Comparison of ENCODE assay signal across 1 cellular context in the genomic region with DNA sequence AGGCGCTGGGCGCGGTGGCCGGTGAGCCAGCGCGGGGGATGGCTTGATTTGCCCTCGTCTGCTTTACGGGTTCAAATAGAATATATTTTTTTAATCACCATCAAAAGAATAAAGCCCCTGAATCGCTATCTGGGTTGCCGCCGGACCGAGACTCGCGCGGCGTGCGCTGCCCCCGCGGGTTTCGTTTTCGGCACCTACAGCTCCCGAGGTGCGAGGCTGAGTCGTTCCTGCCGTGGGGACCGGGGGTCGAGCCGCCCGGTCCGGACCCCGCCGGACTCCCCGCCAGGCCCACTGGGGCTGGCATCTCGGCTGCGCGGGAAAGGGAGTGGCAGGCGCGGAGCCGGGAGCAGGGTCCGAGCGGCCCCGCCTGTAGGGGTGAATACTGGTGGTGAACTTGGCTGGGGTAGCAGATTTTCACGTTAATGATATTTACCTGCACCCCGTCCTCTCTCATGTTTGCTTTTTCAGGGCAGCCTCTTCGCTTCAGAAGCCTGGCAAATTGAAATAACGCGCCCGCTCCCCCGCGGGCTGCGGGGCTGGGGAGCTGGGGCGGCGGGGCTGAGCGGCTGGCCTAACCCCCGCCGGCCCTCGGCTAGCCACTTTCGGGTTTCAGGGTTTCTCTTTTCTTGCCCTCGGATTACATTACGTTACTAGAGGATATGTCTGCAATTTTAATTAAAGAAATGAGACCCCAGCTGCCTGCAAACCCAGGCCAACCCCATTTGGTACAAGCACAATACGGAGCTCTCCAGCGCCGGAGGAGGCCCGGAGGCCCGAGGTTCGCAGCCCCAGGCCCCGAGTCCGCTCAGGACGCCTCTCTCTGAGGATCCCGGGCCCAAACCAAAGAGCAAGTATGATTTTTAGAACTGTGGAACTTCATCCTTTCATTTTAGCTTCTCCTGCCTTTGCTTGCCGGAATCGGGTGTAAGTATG.
TF ChIP-seq lines count a peak whose summit lies in the region.

No MANE protein-coding gene starts in this region.

TF ChIP-seq in H1, 55 proteins besides CTCF, POLR2A, EP300 and RAD21 (continued from another document):
- TF ChIP-seq KDM4A (IDR thresholded peaks at IDR 0.05; ENCODE audit: low read depth, low read length, severe bottlenecking), result peak; percentile 36
- no peak for TF ChIP-seq SRF (IDR thresholded peaks at IDR 0.05; ENCODE audit: low read depth, low read length)
- peak; percentile 80 for TF ChIP-seq RNF2 (IDR thresholded peaks at IDR 0.05; ENCODE audit: borderline replicate concordance, low read depth, low read length, missing control alignments, poor library complexity, severe bottlenecking)
- 0 out of 2 replicates have a peak, but pooled peaks have one; percentile 11 for TF ChIP-seq RBBP5 (IDR thresholded peaks at IDR 0.05; ENCODE audit: borderline replicate concordance, low read depth, low read length)
- TF ChIP-seq ASH2L (IDR thresholded peaks at IDR 0.05; ENCODE audit: low read length), result peak; percentile 62
- TF ChIP-seq SUZ12 (IDR thresholded peaks at IDR 0.05; ENCODE audit: low read length), result peak; percentile 92
- no peak for TF ChIP-seq BACH1 (IDR thresholded peaks at IDR 0.05; ENCODE audit: low read length)
- no peak for TF ChIP-seq CHD2 (IDR thresholded peaks at IDR 0.05; ENCODE audit: low read length)
- TF ChIP-seq EZH2 (IDR thresholded peaks at IDR 0.05; ENCODE audit: low read depth, low read length, severe bottlenecking), result peak; percentile 96
- TF ChIP-seq TCF12 (IDR thresholded peaks at IDR 0.05; ENCODE audit: low read depth, low read length), result no peak
- no peak for TF ChIP-seq CHD1 (IDR thresholded peaks at IDR 0.05; ENCODE audit: low read depth, low read length)
- TF ChIP-seq SP2 (IDR thresholded peaks at IDR 0.05; ENCODE audit: low read length), result no peak
- no peak for TF ChIP-seq CEBPB (IDR thresholded peaks at IDR 0.05; ENCODE audit: low read depth, low read length)
- no peak for TF ChIP-seq TEAD4 (IDR thresholded peaks at IDR 0.05; ENCODE audit: low read depth, low read length)
